8 cellular contexts compared by ENCODE assay signal in genomic region chr19:40614595-40615411, GRCh38.
DNase-seq lines count a peak whose midpoint lies in the region; ATAC-seq and TF ChIP-seq lines count a peak whose summit lies in the region.

No MANE protein-coding gene starts in this region.

- peaks cover 52% of the 10 kb centered on the region for H3K4me1 Mint-ChIP-seq in stimulated activated memory B cell treated with anti-CD40 and anti-IgM and Interleukin-4, amounts not matched to agents 10 μg/mL and 1 μg/mL and 100 μg/mL, for 72 hours

- H3K9me3 ChIP-seq in muscle layer of duodenum (ENCODE audit: control insufficient read depth in 1 of 2, low read length in 2 of 2) = no peaks in the 10 kb centered on the region

- no peak for TF ChIP-seq CTCF in epithelial cell of esophagus (IDR thresholded peaks at IDR 0.05; ENCODE audit: insufficient read depth, low read depth, low read length, missing control alignments)

- DNase-seq in GM04503 (ENCODE audit: low read depth) = peak; percentile 86
- peak; percentile 54 to 85 for DNase-seq in NCI-H446 (lab: John Stamatoyannopoulos, UW)
- peak; percentile 81 to 86 (median 85) for DNase-seq in activated CD8-positive, alpha-beta memory T cell treated with anti-CD3 and anti-CD28 coated beads for 48 hours (ENCODE audit: low read depth in 2 of 3, low spot score in 2 of 3)
- DNase-seq in epithelial cell of esophagus (ENCODE audit: low read depth) = peak; percentile 96
- no peak for DNase-seq in DMS79 (lab: John Stamatoyannopoulos, UW)

- H3K36me3 Mint-ChIP-seq in stimulated activated memory B cell treated with anti-CD40 and anti-IgM and Interleukin-4, amounts not matched to agents 10 μg/mL and 1 μg/mL and 100 μg/mL, for 72 hours = peaks cover 19% of the 10 kb centered on the region

- no peaks in the 10 kb centered on the region for H3K27me3 ChIP-seq in muscle layer of duodenum (ENCODE audit: low read depth, low read length)

- no peak for ATAC-seq in stimulated activated memory B cell treated with anti-CD40 and anti-IgM and Interleukin-4, amounts not matched to agents 10 μg/mL and 1 μg/mL and 100 μg/mL, for 72 hours
- no peak for ATAC-seq in GM21723 (IDR thresholded peaks at IDR 0.05; ENCODE audit: unreplicated experiment)

- peak overlapping the region; percentile 85 for H3K27ac ChIP-seq in muscle layer of duodenum (ENCODE audit: low read length)

- H3K4me3 ChIP-seq in epithelial cell of esophagus (ENCODE audit: low read length) = peak overlapping the region; percentile 77
- peak overlapping the region; percentile 63 to 68 for H3K4me3 ChIP-seq in muscle layer of duodenum (ENCODE audit: low read depth in 1 of 2, low read length in 2 of 2)

- H3K4me1 ChIP-seq in muscle layer of duodenum (ENCODE audit: control insufficient read depth in 1 of 2, insufficient read depth in 2 of 2, low read length in 2 of 2) = peaks cover 0 to 15% of the 10 kb centered on the region in 2 donors

- peaks cover 3 to 8% of the 10 kb centered on the region in 2 donors for H3K36me3 ChIP-seq in muscle layer of duodenum (ENCODE audit: control insufficient read depth in 1 of 2, insufficient read depth in 2 of 2, low read length in 2 of 2)

- no peaks in the 10 kb centered on the region for H3K27me3 Mint-ChIP-seq in stimulated activated memory B cell treated with anti-CD40 and anti-IgM and Interleukin-4, amounts not matched to agents 10 μg/mL and 1 μg/mL and 100 μg/mL, for 72 hours

- H3K4me3 Mint-ChIP-seq in stimulated activated memory B cell treated with anti-CD40 and anti-IgM and Interleukin-4, amounts not matched to agents 10 μg/mL and 1 μg/mL and 100 μg/mL, for 72 hours = peak overlapping the region; percentile 97

- H3K27ac Mint-ChIP-seq in stimulated activated memory B cell treated with anti-CD40 and anti-IgM and Interleukin-4, amounts not matched to agents 10 μg/mL and 1 μg/mL and 100 μg/mL, for 72 hours = peak overlapping the region; percentile 91

- H3K9me3 Mint-ChIP-seq in stimulated activated memory B cell treated with anti-CD40 and anti-IgM and Interleukin-4, amounts not matched to agents 10 μg/mL and 1 μg/mL and 100 μg/mL, for 72 hours = no peaks in the 10 kb centered on the region
